Comparison of ENCODE assay signal across 13 cellular contexts in genomic region chr11:3109434-3109833, GRCh38. TPM values are rescaled to one million over a fixed set of nuclear protein-coding genes. Genes with fewer than 3 reads are reported as not detected.
DNase-seq lines count a peak whose midpoint lies in the region; ATAC-seq and TF ChIP-seq lines count a peak whose summit lies in the region.
"Had no signal": no experiment of that assay in that cellular context is flagged by ENCODE, and none has a peak within 500 bp of the region (broad histone marks: within the 10 kb centered on the region; RNA-seq: fewer than 3 reads in every experiment).

No MANE protein-coding gene starts in this region.

- H4K20me1 ChIP-seq in H9 (ENCODE audit: control insufficient read depth, insufficient read depth, insufficient read length) = no peaks in the 10 kb centered on the region

- no peak overlapping the region for H2BK20ac ChIP-seq in H9 (ENCODE audit: low read depth, low read length, poor library complexity, severe bottlenecking)

- no peak overlapping the region for H2AK5ac ChIP-seq in H9 (ENCODE audit: insufficient read length, low read length)

- TF ChIP-seq CTCF in H9 (conservative IDR thresholded peaks at IDR 0.05) = no peak
- TF ChIP-seq CTCF in natural killer cell (IDR thresholded peaks at IDR 0.05) = no peak
- TF ChIP-seq CTCF in tibial artery (IDR thresholded peaks at IDR 0.05) = no peak
- no peak for TF ChIP-seq CTCF in GM10266 (IDR thresholded peaks at IDR 0.05; ENCODE audit: control insufficient read depth, insufficient read depth, low read depth, missing control alignments)

- no peaks in the 10 kb centered on the region for H3K79me1 ChIP-seq in H9 (ENCODE audit: insufficient read depth, low read depth, low read length, poor library complexity, severe bottlenecking)

- no peak overlapping the region for H2BK12ac ChIP-seq in H9 (ENCODE audit: insufficient read length, low read depth, low read length)

- H2BK15ac ChIP-seq in H9 (ENCODE audit: low read depth, low read length) = no peak overlapping the region

- H3K9ac ChIP-seq in H9 (ENCODE audit: extremely low read depth, insufficient read length, low read length) = no peak overlapping the region

- no peak overlapping the region for H3K4me3 Mint-ChIP-seq in activated naive CD4-positive, alpha-beta T cell treated with anti-CD3 and anti-CD28 coated beads, Interleukin-2, amount 10 ng/mL, durations not matched to agents 7 days and 5 days
- H3K4me3 Mint-ChIP-seq in H9 (no peak overlapping the region), natural killer cell (no peak overlapping the region)
- H3K4me3 Mint-ChIP-seq: HFFc6 had no signal

- H4K91ac ChIP-seq in H9 (ENCODE audit: insufficient read length, low read depth, low read length) = no peak overlapping the region

- intact Hi-C loops in natural killer cell (cut with micrococcal nuclease) (no loop called here), tibial artery (cut with DNase I; ENCODE audit: low total_unique reads) (loop anchor here (10.0 kb wide), 1 partner anchor 105 kb away; the partner anchor contains the start of gene MRGPRG)

- H4K5ac ChIP-seq in H9 (ENCODE audit: insufficient read length, low read depth, low read length) = no peak overlapping the region

- ATAC-seq in natural killer cell = no peak

- H3K27me3 ChIP-seq in H9 (ENCODE audit: insufficient read depth, low read length) (no peaks in the 10 kb centered on the region), tibial artery (no peaks in the 10 kb centered on the region)

- H3K56ac ChIP-seq in H9 (ENCODE audit: insufficient read length, low read depth, low read length) = no peak overlapping the region

- no peak overlapping the region for H2BK5ac ChIP-seq in H9 (ENCODE audit: insufficient read length, low read length)

- H3K36me3 ChIP-seq in tibial artery = peaks cover 32 to 64% (median 64%) of the 10 kb centered on the region in 3 donors

- H3K27ac ChIP-seq in H9 (ENCODE audit: insufficient read length, low read depth, low read length) (no peak overlapping the region), tibial artery (no peak overlapping the region)

- no peak overlapping the region for H3K23ac ChIP-seq in H9 (ENCODE audit: insufficient read length, low read depth, low read length)

- no peak overlapping the region for H4K8ac ChIP-seq in H9 (replicated peaks; ENCODE audit: insufficient read length, low read depth, low read length)

- H3K27me3 Mint-ChIP-seq in activated naive CD4-positive, alpha-beta T cell treated with anti-CD3 and anti-CD28 coated beads, Interleukin-2, amount 10 ng/mL, durations not matched to agents 7 days and 5 days = no peaks in the 10 kb centered on the region
- H3K27me3 Mint-ChIP-seq in H9 (ENCODE audit: low read depth) (peaks cover 2% of the 10 kb centered on the region; the same call in 1 of the 2 replicates), natural killer cell (ENCODE audit: low read depth in 2 of 2) (no peaks in the 10 kb centered on the region)

- no peak overlapping the region for H3K4me3 ChIP-seq in tibial artery

- H3K9me3 Mint-ChIP-seq in activated naive CD4-positive, alpha-beta T cell treated with anti-CD3 and anti-CD28 coated beads, Interleukin-2, amount 10 ng/mL, durations not matched to agents 7 days and 5 days = peaks cover 6% of the 10 kb centered on the region
- H3K9me3 Mint-ChIP-seq in H9 = peaks cover 29 to 32% of the 10 kb centered on the region in 2 experiments
- peaks cover 0 to 3% of the 10 kb centered on the region in 2 donors for H3K9me3 Mint-ChIP-seq in natural killer cell

- H3K27ac Mint-ChIP-seq in activated naive CD4-positive, alpha-beta T cell treated with anti-CD3 and anti-CD28 coated beads, Interleukin-2, amount 10 ng/mL, durations not matched to agents 7 days and 5 days = no peak overlapping the region
- no peak overlapping the region; a peak in 1 of 7 replicates for H3K27ac Mint-ChIP-seq in H9
- peak overlapping the region; percentile 77 to 79 for H3K27ac Mint-ChIP-seq in natural killer cell
- H3K27ac Mint-ChIP-seq: HFFc6 had no signal

- peaks cover 5% of the 10 kb centered on the region for H3K36me3 Mint-ChIP-seq in activated naive CD4-positive, alpha-beta T cell treated with anti-CD3 and anti-CD28 coated beads, Interleukin-2, amount 10 ng/mL, durations not matched to agents 7 days and 5 days
- peaks cover 33 to 41% (median 36%) of the 10 kb centered on the region in 3 experiments for H3K36me3 Mint-ChIP-seq in H9 (ENCODE audit: insufficient read depth in 1 of 3, low read depth in 3 of 3)
- H3K36me3 Mint-ChIP-seq in natural killer cell = peaks cover 18% of the 10 kb centered on the region

- no peak overlapping the region for H3K4me2 ChIP-seq in H9 (ENCODE audit: insufficient read depth, insufficient read length, low read length)

- no peaks in the 10 kb centered on the region for H3K79me2 ChIP-seq in H9 (ENCODE audit: insufficient read depth, low read length)

- no peak overlapping the region for H2AFZ ChIP-seq in H9 (ENCODE audit: low read length)

- peak; percentile 5 for DNase-seq in activated naive CD4-positive, alpha-beta T cell treated with anti-CD3 and anti-CD28 coated beads, Interleukin-2, amount 10 ng/mL, durations not matched to agents 7 days and 5 days
- DNase-seq in activated naive CD4-positive, alpha-beta T cell treated with Interleukin-2 at 50 U/mL for 16 hours = no peak
- DNase-seq in H9 = peak; percentile 23
- peak; percentile 11 for DNase-seq in natural killer cell
- peak; percentile 9 to 50 for DNase-seq in tibial artery
- no peak for DNase-seq in NCI-H82 (lab: John Stamatoyannopoulos, UW)
- DNase-seq in KG1 (lab: John Stamatoyannopoulos, UW) = no peak
- DNase-seq in GM10266 (ENCODE audit: extremely low spot score) = no peak
- DNase-seq: C1 segment of cervical spinal cord, DMS 273 treated with DMSO at 0.1 percent for 48 hours, GOT3, HFFc6, NCI-H524 treated with DMSO at 0.1 percent for 48 hours had no signal

- H3K9me3 ChIP-seq in H9 (ENCODE audit: control insufficient read depth, low read depth, low read length) (peaks cover 8% of the 10 kb centered on the region), tibial artery (no peaks in the 10 kb centered on the region)

- no peaks in the 10 kb centered on the region for H3K4me1 Mint-ChIP-seq in activated naive CD4-positive, alpha-beta T cell treated with anti-CD3 and anti-CD28 coated beads, Interleukin-2, amount 10 ng/mL, durations not matched to agents 7 days and 5 days
- peaks cover 18 to 28% of the 10 kb centered on the region in 2 experiments for H3K4me1 Mint-ChIP-seq in H9
- H3K4me1 Mint-ChIP-seq in natural killer cell = peaks cover 38 to 58% of the 10 kb centered on the region in 2 donors

- H3T11ph ChIP-seq in H9 (ENCODE audit: low read length) = no peak overlapping the region

- no peaks in the 10 kb centered on the region for H3K4me1 ChIP-seq in H9 (ENCODE audit: insufficient read depth, low read length)
- H3K4me1 ChIP-seq in tibial artery = peaks cover 0 to 4% (median 0%) of the 10 kb centered on the region in 4 donors

- no CpG with 5 or more reads among the region's 7 CpGs for WGBS in H9 (ENCODE audit: extremely low coverage, insufficient read length, low lambda C conversion rate)

- H2BK120ac ChIP-seq in H9 (ENCODE audit: low read depth, low read length, poor library complexity, severe bottlenecking) = no peak overlapping the region

- no peak overlapping the region for H3K14ac ChIP-seq in H9 (ENCODE audit: insufficient read depth, low read length)

- no peak overlapping the region for H3K18ac ChIP-seq in H9 (ENCODE audit: insufficient read length, low read depth, low read length)

- H3K23me2 ChIP-seq in H9 (ENCODE audit: insufficient read length, low read depth, low read length, poor library complexity, severe bottlenecking) = no peaks in the 10 kb centered on the region

- CTCF ChIA-PET in activated naive CD4-positive, alpha-beta T cell treated with anti-CD3 and anti-CD28 coated beads, Interleukin-2, amount 10 ng/mL, durations not matched to agents 7 days and 5 days (lab: Charles Lee) = interaction anchor here (1.1 to 1.9 kb wide), 2 partner anchors 11 to 110 kb away, joined by 3 to 5 read pairs; no protein-coding TSS in a partner anchor

- H3K4ac ChIP-seq in H9 (ENCODE audit: low read depth, low read length) = no peak overlapping the region

RNA-seq across cellular contexts. Expression of gene CARS1, which starts 52.2 kb away (rescaled TPM):
- total RNA-seq in H9 (2021) = 82.5 and 92.3 TPM in 2 replicates
- 10 to 100 TPM; 47.9 to 51.3 (median 50.3) TPM for total RNA-seq in natural killer cell

RNA-seq across cellular contexts. Expression of gene OSBPL5, which starts 55.7 kb away (rescaled TPM):
- 11.1 and 16.1 TPM in 2 replicates for total RNA-seq in H9 (2021)
- 100 to 1,000 TPM; 375 to 522 (median 377) TPM for total RNA-seq in natural killer cell

Comparison
In these comparisons a context has a peak if more than half of its experiments do, and no peak if none do; other contexts are left out.
1. DNase-seq: peak in activated naive CD4-positive, alpha-beta T cell treated with anti-CD3 and anti-CD28 coated beads, Interleukin-2, amount 10 ng/mL, durations not matched to agents 7 days and 5 days (single experiment), H9 (single experiment), natural killer cell (single experiment) and tibial artery (2 of 2); none in activated naive CD4-positive, alpha-beta T cell treated with Interleukin-2 at 50 U/mL for 16 hours (single experiment), NCI-H82 (single experiment), KG1 (single experiment) and GM10266 (single experiment).
2. H3K27ac Mint-ChIP-seq: peak in natural killer cell (2 of 2); none in activated naive CD4-positive, alpha-beta T cell treated with anti-CD3 and anti-CD28 coated beads, Interleukin-2, amount 10 ng/mL, durations not matched to agents 7 days and 5 days (single experiment) and H9 (0 of 3).
3. RNA of gene OSBPL5, which starts 55.7 kb away (total RNA-seq): 375 to 522 TPM in natural killer cell; 11.1 to 16.1 TPM in H9; every median in the first group is over 10 times any median in the second.